25 cellular contexts compared by ENCODE assay signal in the genomic region with DNA sequence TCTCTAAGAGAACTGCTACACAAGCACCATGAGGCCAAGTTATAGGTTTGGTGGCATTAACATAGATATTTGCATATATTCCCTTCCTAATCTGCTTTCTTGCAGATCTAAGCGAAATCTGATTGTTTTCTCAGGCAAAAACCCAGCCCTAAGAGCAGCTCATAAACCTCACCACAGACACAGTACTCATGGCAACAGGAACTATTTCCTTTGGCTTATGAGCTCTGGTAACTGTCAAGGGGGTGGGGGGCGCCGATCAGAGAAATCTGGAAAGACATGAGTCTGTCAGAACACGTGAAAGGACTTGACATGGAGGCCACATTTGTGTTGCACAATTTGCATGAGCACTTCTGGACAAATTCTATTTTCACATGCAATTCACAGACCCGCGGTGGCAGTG.
"Had no signal": no experiment of that assay in that cellular context is flagged by ENCODE, and none has a peak within 500 bp of the region (broad histone marks: within the 10 kb centered on the region; RNA-seq: fewer than 3 reads in every experiment).

No MANE protein-coding gene starts in this region.

- H3K27ac Mint-ChIP-seq: activated CD8-positive, alpha-beta T cell treated with anti-CD3 and anti-CD28 coated beads for 36 hours; activated T-cell treated with anti-CD3 and anti-CD28 coated beads, Interleukin-2, amount 50 U/mL, for 24 hours; activated T-helper 2 cell treated with anti-CD3 and anti-CD28 coated beads, Interferon-gamma antibody, Interleukin-2, Interleukin-4, amounts not matched to agents 10 μg/mL and 5 μg/mL and 100 μg/mL, durations not matched to agents 14 hours and 24 hours and 36 hours; dendritic cell treated with granulocyte-macrophage colony-stimulating factor and Interleukin-4, amounts not matched to agents 40 ng/mL and 50 ng/mL, for 4 days; immature natural killer cell; naive B cell; stimulated activated naive CD8-positive, alpha-beta T cell treated with anti-CD3 and anti-CD28 coated beads, Interleukin-15, amount 100 ng/mL, for 72 hours; T-helper 2 cell treated with Interferon-gamma antibody and Interleukin-4, amounts not matched to agents 5 μg/mL and 100 μg/mL, for 36 hours; WTC11 had no signal

- H3K4me3 Mint-ChIP-seq: activated CD8-positive, alpha-beta T cell treated with anti-CD3 and anti-CD28 coated beads for 36 hours; activated T-cell treated with anti-CD3 and anti-CD28 coated beads, Interleukin-2, amount 50 U/mL, for 24 hours; dendritic cell treated with granulocyte-macrophage colony-stimulating factor and Interleukin-4, amounts not matched to agents 40 ng/mL and 50 ng/mL, for 4 days; immature natural killer cell; naive B cell; stimulated activated naive CD8-positive, alpha-beta T cell treated with anti-CD3 and anti-CD28 coated beads, Interleukin-15, amount 100 ng/mL, for 72 hours; T-helper 2 cell treated with Interferon-gamma antibody and Interleukin-4, amounts not matched to agents 5 μg/mL and 100 μg/mL, for 36 hours; WTC11 had no signal

- H3K4me1 Mint-ChIP-seq: naive B cell had no signal

- DNase-seq: activated CD4-positive, alpha-beta T cell treated with anti-CD3 and anti-CD28 coated beads for 48 hours; activated CD8-positive, alpha-beta T cell treated with anti-CD3 and anti-CD28 coated beads for 36 hours; activated naive CD4-positive, alpha-beta T cell treated with anti-CD3 and anti-CD28 coated beads, Interleukin-2, amount 50 U/mL, for 16 hours; activated T-cell treated with anti-CD3 and anti-CD28 coated beads, Interleukin-2, amount 50 U/mL, for 24 hours; cerebellar nuclear complex; effector memory CD4-positive, alpha-beta T cell; esophagus squamous epithelium; heart right ventricle; immature natural killer cell; kidney glomerular epithelial cell; left ventricle myocardium superior; mucosa of descending colon; naive B cell; ovary; psoas muscle; right cardiac atrium; stimulated activated CD4-positive, alpha-beta T cell treated with anti-CD3 and anti-CD28 coated beads, Interleukin-15, amount 100 ng/mL, for 24 hours; stimulated activated CD4-positive, alpha-beta T cell treated with anti-CD3 and anti-CD28 coated beads, Interleukin-2, amount 100 ng/mL, for 48 hours; stimulated activated naive CD8-positive, alpha-beta T cell treated with anti-CD3 and anti-CD28 coated beads, Interleukin-15, amount 100 ng/mL, for 72 hours had no signal

- H3K4me3 ChIP-seq: ascending aorta, esophagus squamous epithelium, heart right ventricle, mucosa of descending colon, ovary, psoas muscle, skin epidermis had no signal

- H3K27ac ChIP-seq: ascending aorta, esophagus squamous epithelium, heart right ventricle, ovary, psoas muscle, skin epidermis had no signal

- ATAC-seq: activated CD8-positive, alpha-beta T cell treated with anti-CD3 and anti-CD28 coated beads for 36 hours; heart right ventricle; left ventricle myocardium superior; mucosa of descending colon; psoas muscle; right cardiac atrium; stimulated activated naive CD8-positive, alpha-beta T cell treated with anti-CD3 and anti-CD28 coated beads, Interleukin-15, amount 100 ng/mL, for 72 hours had no signal

- H3K27me3 Mint-ChIP-seq: activated CD8-positive, alpha-beta T cell treated with anti-CD3 and anti-CD28 coated beads for 36 hours; activated T-cell treated with anti-CD3 and anti-CD28 coated beads, Interleukin-2, amount 50 U/mL, for 24 hours; dendritic cell treated with granulocyte-macrophage colony-stimulating factor and Interleukin-4, amounts not matched to agents 40 ng/mL and 50 ng/mL, for 4 days; naive B cell had no signal

- H3K9me3 Mint-ChIP-seq: activated CD8-positive, alpha-beta T cell treated with anti-CD3 and anti-CD28 coated beads for 36 hours; activated T-cell treated with anti-CD3 and anti-CD28 coated beads, Interleukin-2, amount 50 U/mL, for 24 hours; activated T-helper 2 cell treated with anti-CD3 and anti-CD28 coated beads, Interferon-gamma antibody, Interleukin-2, Interleukin-4, amounts not matched to agents 10 μg/mL and 5 μg/mL and 100 μg/mL, durations not matched to agents 14 hours and 24 hours and 36 hours; dendritic cell treated with granulocyte-macrophage colony-stimulating factor and Interleukin-4, amounts not matched to agents 40 ng/mL and 50 ng/mL, for 4 days; immature natural killer cell; naive B cell; stimulated activated naive CD8-positive, alpha-beta T cell treated with anti-CD3 and anti-CD28 coated beads, Interleukin-15, amount 100 ng/mL, for 72 hours; T-helper 2 cell treated with Interferon-gamma antibody and Interleukin-4, amounts not matched to agents 5 μg/mL and 100 μg/mL, for 36 hours; WTC11 had no signal

- H3K36me3 Mint-ChIP-seq: immature natural killer cell, naive B cell, WTC11 had no signal
